In genomic region chrX:150542846-150543229, GRCh38 we compare ENCODE assay signal across 19 cellular contexts. TPM values are rescaled to one million over a fixed set of nuclear protein-coding genes. Genes with fewer than 3 reads are reported as not detected.
A peak's percentile ranks its signal among the peaks of the same experiment; 100 is the strongest.
DNase-seq lines count a peak whose midpoint lies in the region; ATAC-seq, FAIRE-seq and TF ChIP-seq lines count a peak whose summit lies in the region.
"Had no signal": no experiment of that assay in that cellular context is flagged by ENCODE, and none has a peak within 500 bp of the region (broad histone marks: within the 10 kb centered on the region; RNA-seq: fewer than 3 reads in every experiment).

No MANE protein-coding gene starts in this region.

- no peak for TF ChIP-seq EP300 in tibial nerve (IDR thresholded peaks at IDR 0.05)

- TF ChIP-seq CTCF in left ventricle myocardium inferior (IDR thresholded peaks at IDR 0.05; ENCODE audit: borderline replicate concordance) (no peak), heart left ventricle (IDR thresholded peaks at IDR 0.05) (no peak), tibial nerve (IDR thresholded peaks at IDR 0.05) (no peak)

- H3K36me3 ChIP-seq in left ventricle myocardium inferior (no peaks in the 10 kb centered on the region), heart left ventricle (no peaks in the 10 kb centered on the region), tibial nerve (no peaks in the 10 kb centered on the region)
- H3K36me3 ChIP-seq: adrenal gland, neutrophil, thyroid gland had no signal

- DNase-seq in left ventricle myocardium inferior (no peak), heart left ventricle (no peak), tibial nerve (ENCODE audit: low spot score in 2 of 2) (no peak), GM19239 (ENCODE audit: insufficient read length, low spot score) (no peak), globus pallidus (ENCODE audit: low spot score) (no peak)
- DNase-seq in stimulated activated CD4-positive, alpha-beta T cell treated with anti-CD3 and anti-CD28 coated beads, Interleukin-1b, Interleukin-23, amount 100 ng/mL, for 48 hours: no peak
- DNase-seq: activated T-cell treated with anti-CD3 and anti-CD28 coated beads for 4 hours, adrenal gland, GDM1, left ventricle myocardium superior, NCI-H2029, SK-N-SH had no signal

- H3K9me3 ChIP-seq in left ventricle myocardium inferior (replicated peaks) (no peaks in the 10 kb centered on the region), heart left ventricle (peaks cover 0 to 8% (median 0%) of the 10 kb centered on the region in 12 donors), tibial nerve (no peaks in the 10 kb centered on the region)
- H3K9me3 ChIP-seq: adrenal gland, neutrophil, SK-N-SH, thyroid gland had no signal

- no peak for TF ChIP-seq POLR2A in heart left ventricle (IDR thresholded peaks at IDR 0.05)
- TF ChIP-seq POLR2A in tibial nerve (IDR thresholded peaks at IDR 0.05): no peak

- H3K27me3 ChIP-seq in left ventricle myocardium inferior (ENCODE audit: low read depth) (no peaks in the 10 kb centered on the region), heart left ventricle (no peaks in the 10 kb centered on the region), tibial nerve (no peaks in the 10 kb centered on the region)
- H3K27me3 ChIP-seq: adrenal gland, hepatocyte, neutrophil, thyroid gland had no signal

- WGBS in heart left ventricle, 4 donors: 88 to 98% (median 96%) methylated on average over 4 of the region's 4 CpGs
- 93 to 96% methylated on average over 2 to 4 of the region's 4 CpGs for WGBS in tibial nerve, 2 donors

- ATAC-seq in heart left ventricle (no peak), GM21825 (IDR thresholded peaks at IDR 0.05; ENCODE audit: unreplicated experiment) (peak; percentile 31), HG03175 (IDR thresholded peaks at IDR 0.05; ENCODE audit: unreplicated experiment) (peak; percentile 21)
- ATAC-seq: left ventricle myocardium superior had no signal

- intact Hi-C loops in left ventricle myocardium inferior (cut with micrococcal nuclease) (no loop called here), heart left ventricle (cut with DNase I) (no loop called here)

- peaks cover 20% of the 10 kb centered on the region for H3K4me1 ChIP-seq in left ventricle myocardium inferior
- H3K4me1 ChIP-seq in heart left ventricle: peaks cover 0 to 22% (median 8%) of the 10 kb centered on the region in 12 donors
- peaks cover 0 to 19% (median 8%) of the 10 kb centered on the region in 4 donors for H3K4me1 ChIP-seq in tibial nerve

- no peak for FAIRE-seq in GM19239 (lab: Jason Lieb, UNC)

- no peak overlapping the region for H3K4me3 ChIP-seq in left ventricle myocardium inferior
- H3K4me3 ChIP-seq in heart left ventricle: no peak overlapping the region
- H3K4me3 ChIP-seq in tibial nerve: no peak overlapping the region
- H3K4me3 ChIP-seq: adrenal gland, hepatocyte, thyroid gland had no signal

- H3K27ac ChIP-seq in left ventricle myocardium inferior (replicated peaks) (peak overlapping the region; percentile 44), heart left ventricle (peak overlapping the region in 1 of 12 donors; percentile 3), tibial nerve (peak overlapping the region in 2 of 4 donors; percentile 44 to 59)
- H3K27ac ChIP-seq: 22Rv1, adrenal gland, hepatocyte, HL-60, neutrophil, thyroid gland had no signal

RNA-seq across cellular contexts. Expression of gene MTM1, which starts 25.6 kb away (rescaled TPM):
- total RNA-seq in left ventricle myocardium inferior: 9.5 TPM
- 10 to 100 TPM in 6 of 9 donors, 1 to 10 TPM in 3; 7.8 to 18.9 (median 11.9) TPM for total RNA-seq in heart left ventricle
- 1 to 10 TPM; 2.2 to 7.3 TPM for polyA plus RNA-seq in heart left ventricle
- total RNA-seq in tibial nerve: 10 to 100 TPM; 13.5 to 27.2 (median 17.8) TPM

Comparison
In these comparisons a context has a peak if more than half of its experiments do, and no peak if none do; other contexts are left out.
1. ATAC-seq: peak in GM21825 (single experiment) and HG03175 (single experiment); none in heart left ventricle (0 of 4).